ENCODE assay signal across 7 cellular contexts in genomic region chr1:120664373-120665249, GRCh38. TPM values are rescaled to one million over a fixed set of nuclear protein-coding genes. Genes with fewer than 3 reads are reported as not detected.
DNase-seq lines count a peak whose midpoint lies in the region; ATAC-seq and TF ChIP-seq lines count a peak whose summit lies in the region.
"Not testable (repeated sequence)": the region's sequence is repeated elsewhere in the genome, so short reads cannot be mapped to it uniquely, and the experiment has no call there.

No MANE protein-coding gene starts in this region.

- H3K9me3 Mint-ChIP-seq in GM23338; T-cell; activated naive CD8-positive, alpha-beta T cell (ENCODE audit: low read depth); dendritic cell treated with granulocyte-macrophage colony-stimulating factor and Interleukin-4, amounts not matched to agents 40 ng/mL and 50 ng/mL, for 4 days; nephron: not testable (repeated sequence)

- POLR2A ChIA-PET in T-cell (lab: Charles Lee): not testable (repeated sequence)

- H3K27me3 ChIP-seq in GM23338 (ENCODE audit: insufficient read depth); hepatocyte: not testable (repeated sequence)

- not testable (repeated sequence) for H3K79me2 ChIP-seq in GM23338 (replicated peaks; ENCODE audit: insufficient read depth); hepatocyte

- WGBS in hepatocyte (ENCODE audit: low lambda C conversion rate, missing lambda C conversion rate): 11% methylated on average over 12 of the region's 22 CpGs

- H3K9me3 ChIP-seq in hepatocyte (ENCODE audit: low read depth): not testable (repeated sequence)

- intact Hi-C loops in dendritic cell treated with granulocyte-macrophage colony-stimulating factor and Interleukin-4, amounts not matched to agents 40 ng/mL and 50 ng/mL, for 4 days (cut with micrococcal nuclease): not testable (repeated sequence)

- not testable (repeated sequence) for H3K4me1 ChIP-seq in GM23338 (ENCODE audit: insufficient read depth); hepatocyte (ENCODE audit: insufficient read depth)

- H3K27me3 Mint-ChIP-seq in GM23338 (ENCODE audit: insufficient read depth, low read depth, poor library complexity); T-cell; activated naive CD8-positive, alpha-beta T cell; dendritic cell treated with granulocyte-macrophage colony-stimulating factor and Interleukin-4, amounts not matched to agents 40 ng/mL and 50 ng/mL, for 4 days; nephron (ENCODE audit: low read depth): not testable (repeated sequence)

- H3K9me2 ChIP-seq in GM23338 (ENCODE audit: insufficient read depth); hepatocyte (replicated peaks; ENCODE audit: insufficient read depth): not testable (repeated sequence)

- H3K4me1 Mint-ChIP-seq in GM23338; T-cell; activated naive CD8-positive, alpha-beta T cell (ENCODE audit: low read depth); dendritic cell treated with granulocyte-macrophage colony-stimulating factor and Interleukin-4, amounts not matched to agents 40 ng/mL and 50 ng/mL, for 4 days (ENCODE audit: low read depth); nephron: not testable (repeated sequence)

- ATAC-seq in GM23338 (peak; percentile 52), T-cell (replicated peaks in 1 of 4) (peak in 2 of 4 experiments; percentile 4 to 18)

- peak overlapping the region; percentile 74 for H3K4me3 Mint-ChIP-seq in GM23338
- peak overlapping the region; percentile 68 to 79 (median 76) for H3K4me3 Mint-ChIP-seq in T-cell
- peak overlapping the region; percentile 72 for H3K4me3 Mint-ChIP-seq in activated naive CD8-positive, alpha-beta T cell
- peak overlapping the region; percentile 85 for H3K4me3 Mint-ChIP-seq in dendritic cell treated with granulocyte-macrophage colony-stimulating factor and Interleukin-4, amounts not matched to agents 40 ng/mL and 50 ng/mL, for 4 days
- H3K4me3 Mint-ChIP-seq in nephron: peak overlapping the region; percentile 88 to 89 (median 89)

- not testable (repeated sequence) for H2AFZ ChIP-seq in GM23338, hepatocyte

- not testable (repeated sequence) for DNase-seq in GM23338 (ENCODE audit: low spot score); T-cell; hepatocyte (ENCODE audit: low spot score); skeletal muscle cell (ENCODE audit: low read depth)

- H3K27ac ChIP-seq in GM23338 (ENCODE audit: low read depth); hepatocyte: not testable (repeated sequence)

- not testable (repeated sequence) for H3K36me3 Mint-ChIP-seq in GM23338 (ENCODE audit: low read depth); T-cell; activated naive CD8-positive, alpha-beta T cell; dendritic cell treated with granulocyte-macrophage colony-stimulating factor and Interleukin-4, amounts not matched to agents 40 ng/mL and 50 ng/mL, for 4 days (ENCODE audit: low read depth); nephron (ENCODE audit: low read depth)

- not testable (repeated sequence) for H3K27ac Mint-ChIP-seq in GM23338; T-cell; activated naive CD8-positive, alpha-beta T cell
- H3K27ac Mint-ChIP-seq in dendritic cell treated with granulocyte-macrophage colony-stimulating factor and Interleukin-4, amounts not matched to agents 40 ng/mL and 50 ng/mL, for 4 days: peak overlapping the region; percentile 64
- peak overlapping the region in 1 of 3 experiments; percentile 29 for H3K27ac Mint-ChIP-seq in nephron

- not testable (repeated sequence) for H3K4me2 ChIP-seq in GM23338
- H3K4me2 ChIP-seq in hepatocyte: peak overlapping the region; percentile 77

- TF ChIP-seq CTCF in GM23338 (conservative IDR thresholded peaks at IDR 0.05; ENCODE audit: low read depth in 2 of 2); hepatocyte (IDR thresholded peaks at IDR 0.05; ENCODE audit: poor library complexity); nephron (IDR thresholded peaks at IDR 0.05; ENCODE audit: unreplicated experiment in 3 of 3): not testable (repeated sequence)

- H4K20me1 ChIP-seq in GM23338 (replicated peaks; ENCODE audit: insufficient read depth); hepatocyte (ENCODE audit: insufficient read depth, poor library complexity, severe bottlenecking): not testable (repeated sequence)

- H3K4me3 ChIP-seq in GM23338, hepatocyte: not testable (repeated sequence)
- H3K4me3 ChIP-seq in skeletal muscle cell (ENCODE audit: low read depth, low read length): peak overlapping the region; percentile 36

- not testable (repeated sequence) for H3F3A ChIP-seq in GM23338 (replicated peaks; ENCODE audit: low read depth)

- not testable (repeated sequence) for H3K36me3 ChIP-seq in GM23338 (ENCODE audit: insufficient read depth); hepatocyte (replicated peaks; ENCODE audit: insufficient read depth, low read depth)

- CTCF ChIA-PET in T-cell (lab: Charles Lee): not testable (repeated sequence)

RNA-seq across cellular contexts. Expression of gene NBPF26, which starts 59.1 kb away (rescaled TPM):
- 4.1 and 6.8 TPM in 2 replicates for total RNA-seq in GM23338 (2014; rRNA removed; shearing (Covaris generic))
- 1.8 and 2.0 TPM in 2 replicates for polyA plus RNA-seq in GM23338 (2016; fragmentation: Nextera tagmentation; extraction: Ambion mirVana)
- total RNA-seq in T-cell: 10 to 100 TPM; 31.4 to 66.5 (median 41.2) TPM
- total RNA-seq in hepatocyte: 13.4 and 17.6 TPM in 2 replicates
- 8.0 and 8.9 TPM in 2 replicates for polyA plus RNA-seq in hepatocyte
